20 cellular contexts compared by ENCODE assay signal in the genomic region with DNA sequence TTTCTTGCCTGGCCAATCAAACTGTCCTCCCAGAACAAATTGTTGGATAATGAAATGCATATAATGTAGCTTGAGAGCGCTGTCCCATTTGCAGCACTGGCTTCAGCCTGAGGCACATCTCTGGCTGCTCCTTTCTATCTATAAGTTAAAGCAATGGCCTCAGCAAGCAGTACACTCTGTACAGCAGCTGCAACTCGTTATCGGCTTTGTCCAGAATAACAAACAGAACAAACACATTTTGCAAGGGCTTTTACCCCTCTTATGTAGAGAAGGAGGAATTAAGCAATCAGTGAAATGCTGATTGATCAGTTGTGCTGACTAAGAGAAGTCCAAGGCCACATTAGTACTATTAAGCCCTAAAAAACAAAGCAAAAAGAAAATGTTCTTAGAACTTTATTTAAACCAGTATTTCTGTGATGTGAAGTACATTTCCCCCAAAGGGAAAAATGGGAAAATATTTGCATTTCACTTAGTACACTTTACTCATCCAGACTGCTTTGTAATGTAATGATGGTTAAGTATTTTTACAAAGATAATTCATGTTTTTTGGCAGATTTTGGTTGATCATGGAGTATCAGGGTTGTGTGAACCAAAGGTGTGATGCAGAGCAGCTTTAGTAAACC. TPM values are rescaled to one million over a fixed set of nuclear protein-coding genes. Genes with fewer than 3 reads are reported as not detected.
DNase-seq lines count a peak whose midpoint lies in the region; ATAC-seq and TF ChIP-seq lines count a peak whose summit lies in the region.
"Had no signal": no experiment of that assay in that cellular context is flagged by ENCODE, and none has a peak within 500 bp of the region (broad histone marks: within the 10 kb centered on the region; RNA-seq: fewer than 3 reads in every experiment).

No MANE protein-coding gene starts in this region.

- no peak overlapping the region for H3K4ac ChIP-seq in mesenchymal stem cell (ENCODE audit: low read depth in 1 of 2, low read length in 2 of 2)

- H3K27me3 Mint-ChIP-seq in GM23338 (ENCODE audit: insufficient read depth, low read depth, poor library complexity) (no peaks in the 10 kb centered on the region), T-helper 17 cell (peaks cover 13% of the 10 kb centered on the region)

- H3K27ac Mint-ChIP-seq in GM23338, result no peak overlapping the region
- H3K27ac Mint-ChIP-seq in T-helper 17 cell, result no peak overlapping the region

- WGBS in mesenchymal stem cell, result 45% methylated on average over 1 of the region's 3 CpGs

- no peak overlapping the region for H2AK5ac ChIP-seq in mesenchymal stem cell (ENCODE audit: low read length, severe bottlenecking)

- peaks cover 16% of the 10 kb centered on the region for H3K4me1 Mint-ChIP-seq in GM23338
- peaks cover 3% of the 10 kb centered on the region for H3K4me1 Mint-ChIP-seq in T-helper 17 cell
- H3K4me1 Mint-ChIP-seq: central memory CD8-positive, alpha-beta T cell had no signal

- no peak overlapping the region for H2AFZ ChIP-seq in GM23338
- no peak overlapping the region for H2AFZ ChIP-seq in mesenchymal stem cell (ENCODE audit: low read depth, low read length)
- H2AFZ ChIP-seq: PC-9 had no signal

- H3K23ac ChIP-seq in mesenchymal stem cell (ENCODE audit: low read length in 2 of 2), result no peak overlapping the region

- no peak overlapping the region for H4K91ac ChIP-seq in mesenchymal stem cell (ENCODE audit: low read length)

- no peak overlapping the region for H3K4me3 Mint-ChIP-seq in GM23338
- H3K4me3 Mint-ChIP-seq in T-helper 17 cell, result no peak overlapping the region
- H3K4me3 Mint-ChIP-seq: central memory CD8-positive, alpha-beta T cell had no signal

- H3K79me2 ChIP-seq in GM23338 (replicated peaks; ENCODE audit: insufficient read depth), result no peaks in the 10 kb centered on the region

- no peak for TF ChIP-seq CTCF in GM23338 (conservative IDR thresholded peaks at IDR 0.05; ENCODE audit: low read depth in 2 of 2)

- H4K20me1 ChIP-seq in GM23338 (replicated peaks; ENCODE audit: insufficient read depth), result no peaks in the 10 kb centered on the region

- no peak overlapping the region for H4K8ac ChIP-seq in mesenchymal stem cell (ENCODE audit: low read length)

- H2BK12ac ChIP-seq in mesenchymal stem cell (ENCODE audit: low read length in 2 of 2), result no peak overlapping the region

- no peaks in the 10 kb centered on the region for H3K9me3 ChIP-seq in mesenchymal stem cell (ENCODE audit: control insufficient read depth, low read length)
- no peaks in the 10 kb centered on the region for H3K9me3 ChIP-seq in T-helper 17 cell (ENCODE audit: control insufficient read depth, low read length, poor library complexity, severe bottlenecking)
- H3K9me3 ChIP-seq: left lung, SJSA1 had no signal

- no peak overlapping the region for H3K18ac ChIP-seq in mesenchymal stem cell (ENCODE audit: low read depth in 1 of 2, low read length in 2 of 2)

- DNase-seq in GM23338 (ENCODE audit: low spot score), result no peak
- DNase-seq in NCI-H510A (lab: John Stamatoyannopoulos, UW), result peak; percentile 2
- peak; percentile 76 for DNase-seq in fibroblast of gingiva (ENCODE audit: low read depth)
- peak; percentile 43 for DNase-seq in mesenchymal stem cell
- DNase-seq in T-helper 17 cell, result no peak
- no peak for DNase-seq in NCI-H524 treated with DMSO at 0.1 percent for 48 hours (lab: John Stamatoyannopoulos, UW)
- DNase-seq: activated gamma-delta T cell; effector CD8-positive, alpha-beta T cell; foreskin keratinocyte; left lung; NCI-H1048; NCI-H2227 treated with DMSO at 0.1 percent for 48 hours; nucleus accumbens; PC-9; T1000 had no signal

- H3K4me1 ChIP-seq in GM23338 (ENCODE audit: insufficient read depth) (peaks cover 10% of the 10 kb centered on the region; the same call in 1 of the 2 replicates), mesenchymal stem cell (ENCODE audit: control insufficient read depth, insufficient read depth, low read depth, low read length) (peaks cover 3% of the 10 kb centered on the region)
- H3K4me1 ChIP-seq: left lung, SJSA1 had no signal

- H3K27me3 ChIP-seq in GM23338 (ENCODE audit: insufficient read depth) (no peaks in the 10 kb centered on the region), mesenchymal stem cell (ENCODE audit: control insufficient read depth in 1 of 2, insufficient read depth in 1 of 2, low read length in 2 of 2) (no peaks in the 10 kb centered on the region)
- H3K27me3 ChIP-seq: foreskin keratinocyte, left lung had no signal

- H3K36me3 Mint-ChIP-seq in GM23338 (ENCODE audit: low read depth), result no peaks in the 10 kb centered on the region
- H3K36me3 Mint-ChIP-seq in T-helper 17 cell (ENCODE audit: low read depth), result peaks cover 3% of the 10 kb centered on the region

- H3K4me3 ChIP-seq in GM23338 (no peak overlapping the region), mesenchymal stem cell (ENCODE audit: insufficient read depth in 1 of 2, low read depth in 1 of 2, low read length in 2 of 2) (no peak overlapping the region)
- H3K4me3 ChIP-seq: left lung, PC-9, SJSA1 had no signal

- H3K36me3 ChIP-seq in GM23338 (ENCODE audit: insufficient read depth) (no peaks in the 10 kb centered on the region), mesenchymal stem cell (ENCODE audit: control insufficient read depth in 1 of 2, insufficient read depth in 2 of 2, low read depth in 1 of 2, low read length in 2 of 2) (no peaks in the 10 kb centered on the region)
- H3K36me3 ChIP-seq: left lung, SJSA1 had no signal

- no peak overlapping the region for H3K14ac ChIP-seq in mesenchymal stem cell (ENCODE audit: low read length in 2 of 2)

- H3K9ac ChIP-seq in mesenchymal stem cell (ENCODE audit: low read length), result no peak overlapping the region
- H3K9ac ChIP-seq: KMS-11 had no signal

- H2BK5ac ChIP-seq in mesenchymal stem cell (ENCODE audit: low read depth, low read length, poor library complexity, severe bottlenecking), result no peak overlapping the region

- ATAC-seq in GM23338, result no peak
- ATAC-seq in T-helper 17 cell, result no peak
- no peak for ATAC-seq in esophagus mucosa
- ATAC-seq: foreskin keratinocyte, left lung, sciatic nerve had no signal

- no peak overlapping the region for H2BK120ac ChIP-seq in mesenchymal stem cell (ENCODE audit: low read depth, low read length)

- H3K27ac ChIP-seq in GM23338 (ENCODE audit: low read depth) (no peak overlapping the region), mesenchymal stem cell (ENCODE audit: low read length, poor library complexity, severe bottlenecking) (no peak overlapping the region)
- H3K27ac ChIP-seq: foreskin keratinocyte, KMS-11, left lung, PC-9, SJSA1 had no signal

- H3K9me3 Mint-ChIP-seq in GM23338, result no peaks in the 10 kb centered on the region
- H3K9me3 Mint-ChIP-seq: central memory CD8-positive, alpha-beta T cell had no signal

- H3K79me1 ChIP-seq in mesenchymal stem cell (replicated peaks; ENCODE audit: low read length, poor library complexity, severe bottlenecking), result peaks cover 3% of the 10 kb centered on the region

- H3K4me2 ChIP-seq in GM23338 (peak overlapping the region; percentile 32; the same call in 1 of the 2 replicates), mesenchymal stem cell (ENCODE audit: low read length, poor library complexity, severe bottlenecking) (no peak overlapping the region)
- H3K4me2 ChIP-seq: KMS-11, PC-9 had no signal

- no peaks in the 10 kb centered on the region; the same call in 1 of the 2 replicates for H3K9me2 ChIP-seq in GM23338 (ENCODE audit: insufficient read depth)

- no peaks in the 10 kb centered on the region for H3F3A ChIP-seq in GM23338 (replicated peaks; ENCODE audit: low read depth)

- H2BK15ac ChIP-seq in mesenchymal stem cell (ENCODE audit: low read depth, poor library complexity, severe bottlenecking), result no peak overlapping the region

TF ChIP-seq in GM23338, 12 proteins besides CTCF, POLR2A, EP300 and RAD21 (continues in another document):
- TF ChIP-seq ZNF114 (CRISPR knock-in tag; IDR thresholded peaks at IDR 0.05), result no peak

RNA-seq across cellular contexts. Expression of gene CPS1, which starts 15.0 kb away (rescaled TPM):
- total RNA-seq in GM23338 (2014; rRNA removed; shearing (Covaris generic)), result 11.0 and 15.7 TPM in 2 replicates
- polyA plus RNA-seq in GM23338 (2016; fragmentation: Nextera tagmentation; extraction: Ambion mirVana), result 4.9 and 5.5 TPM in 2 replicates
- 10.6 TPM for polyA plus RNA-seq in mesenchymal stem cell (2013, experiment 1 of 2)
- polyA plus RNA-seq in mesenchymal stem cell (2013, experiment 2 of 2), result 10.5 TPM
- total RNA-seq in T-helper 17 cell, result under 1 TPM; 0.63 to 0.67 TPM
- total RNA-seq in esophagus mucosa, result 4.7 TPM

Comparison
In these comparisons a context has a peak if more than half of its experiments do, and no peak if none do; other contexts are left out.
1. DNase-seq: peak in NCI-H510A (single experiment), fibroblast of gingiva (single experiment) and mesenchymal stem cell (single experiment); none in GM23338 (single experiment), T-helper 17 cell (0 of 3) and NCI-H524 treated with DMSO at 0.1 percent for 48 hours (single experiment).